Comparison of ENCODE assay signal across 26 cellular contexts in the genomic region with DNA sequence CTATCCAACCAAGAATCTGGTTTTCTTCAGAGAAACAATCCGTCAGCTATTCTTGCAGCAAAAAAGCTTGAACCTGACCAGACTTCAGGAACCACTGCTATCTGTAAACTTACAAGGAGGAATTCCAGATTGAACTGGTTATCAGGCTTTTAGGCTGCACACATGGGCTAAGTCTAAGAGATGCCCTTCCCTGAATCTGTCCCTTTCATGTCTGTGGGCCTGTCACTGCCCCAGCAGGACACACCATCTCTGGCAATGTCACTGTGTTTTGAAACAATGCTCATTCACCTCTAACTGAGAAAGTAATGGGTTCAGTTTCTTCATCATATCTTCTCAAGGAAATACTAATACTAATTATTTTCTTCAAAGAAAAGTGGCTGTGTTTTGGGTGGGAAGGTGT.
A peak's percentile ranks its signal among the peaks of the same experiment; 100 is the strongest.
DNase-seq lines count a peak whose midpoint lies in the region; ATAC-seq, FAIRE-seq and TF ChIP-seq lines count a peak whose summit lies in the region.
"Had no signal": no experiment of that assay in that cellular context is flagged by ENCODE, and none has a peak within 500 bp of the region (broad histone marks: within the 10 kb centered on the region; RNA-seq: fewer than 3 reads in every experiment).

No MANE protein-coding gene starts in this region.

- no peak for TF ChIP-seq POLR2A in body of pancreas (IDR thresholded peaks at IDR 0.05)

- H3K27me3 Mint-ChIP-seq in nephron (ENCODE audit: low read depth) = no peaks in the 10 kb centered on the region
- H3K27me3 Mint-ChIP-seq: CD4-positive, alpha-beta T cell had no signal

- H2AFZ ChIP-seq in Karpas-422 (ENCODE audit: low read length) = no peak overlapping the region
- H2AFZ ChIP-seq: GM23338 had no signal

- peaks cover 61% of the 10 kb centered on the region for H3K4me1 ChIP-seq in Karpas-422 (ENCODE audit: low read length)
- H3K4me1 ChIP-seq in body of pancreas = peaks cover 25% of the 10 kb centered on the region
- H3K4me1 ChIP-seq in small intestine (ENCODE audit: control insufficient read depth in 2 of 2, insufficient read depth in 1 of 2, low read depth in 1 of 2, low read length in 1 of 2) = no peaks in the 10 kb centered on the region
- H3K4me1 ChIP-seq: A549, SJSA1 had no signal

- peaks cover 11% of the 10 kb centered on the region for H3K36me3 Mint-ChIP-seq in nephron (ENCODE audit: low read depth)

- H3K27ac Mint-ChIP-seq in nephron = peak overlapping the region; percentile 1 to 38 (median 31)
- H3K27ac Mint-ChIP-seq: CD4-positive, alpha-beta T cell; GM23338; H9 had no signal

- TF ChIP-seq CTCF in body of pancreas (IDR thresholded peaks at IDR 0.05) (no peak), nephron (IDR thresholded peaks at IDR 0.05; ENCODE audit: unreplicated experiment in 3 of 3) (no peak)

- peaks cover 10% of the 10 kb centered on the region for H3K9me3 Mint-ChIP-seq in nephron

- peaks cover 64% of the 10 kb centered on the region for H3K79me2 ChIP-seq in Karpas-422 (ENCODE audit: low read length)

- 71 to 77% methylated on average over 1 of the region's 1 CpG for WGBS in body of pancreas, 2 donors
- 75 to 92% (median 90%) methylated on average over 1 of the region's 1 CpG for WGBS in small intestine, 3 donors

- no peaks in the 10 kb centered on the region for H4K20me1 ChIP-seq in Karpas-422 (ENCODE audit: insufficient read depth, low read depth, low read length)
- H4K20me1 ChIP-seq: BLaER1 treated with 17β-estradiol and CSF1 and Interleukin-3, amounts not matched to agents 10 nM and 100 nM had no signal

- H3K4me3 ChIP-seq in Karpas-422 (ENCODE audit: low read length) (peak overlapping the region; percentile 18; the same call in 1 of the 2 replicates), body of pancreas (no peak overlapping the region), small intestine (ENCODE audit: low read depth in 1 of 2, low read length in 2 of 2) (no peak overlapping the region)
- H3K4me3 ChIP-seq: A549; BLaER1 treated with 17β-estradiol and CSF1 and Interleukin-3, amounts not matched to agents 10 nM and 100 nM; GM23338; SJSA1 had no signal

- H3K36me3 ChIP-seq in Karpas-422 (ENCODE audit: insufficient read depth, low read length) = peaks cover 12% of the 10 kb centered on the region; the same call in 1 of the 2 replicates
- H3K36me3 ChIP-seq in body of pancreas (replicated peaks in 1 of 2; ENCODE audit: insufficient read depth in 1 of 2, low read depth in 2 of 2) = no peaks in the 10 kb centered on the region
- no peaks in the 10 kb centered on the region for H3K36me3 ChIP-seq in small intestine (ENCODE audit: control insufficient read depth in 2 of 2, insufficient read depth in 2 of 2, low read length in 2 of 2)
- H3K36me3 ChIP-seq: BLaER1 treated with 17β-estradiol and CSF1 and Interleukin-3, amounts not matched to agents 10 nM and 100 nM; SJSA1 had no signal

- H3K27me3 ChIP-seq in Karpas-422 (ENCODE audit: low read length) (no peaks in the 10 kb centered on the region), body of pancreas (no peaks in the 10 kb centered on the region), small intestine (ENCODE audit: control insufficient read depth in 2 of 2, insufficient read depth in 2 of 2, low read length in 2 of 2) (no peaks in the 10 kb centered on the region)
- H3K27me3 ChIP-seq: BLaER1 treated with 17β-estradiol and CSF1 and Interleukin-3, amounts not matched to agents 10 nM and 100 nM; SJSA1 had no signal

- DNase-seq in GM18507 (ENCODE audit: extremely low spot score, insufficient read length, low read depth) (no peak), Karpas-422 (no peak), body of pancreas (no peak), small intestine (no peak), SKM-1 treated with dmso at 0.1 percent for 144 hours (lab: John Stamatoyannopoulos, UW; ENCODE audit: unreplicated experiment) (no peak)
- no peak for DNase-seq in stimulated activated CD4-positive, alpha-beta T cell treated with anti-CD3 and anti-CD28 coated beads, Interleukin-4, amount 100 ng/mL, for 24 hours
- DNase-seq: AML-193; CD4-positive, alpha-beta T cell; COR-L47; DMS53; H9; KG1; NCI-H1092; NCI-H1417 treated with DMSO at 0.1 percent for 48 hours; NCI-H1694 treated with DMSO at 0.1 percent for 48 hours; NCI-H2081; NCI-H226; NCI-H510A; NCI-H748 treated with DMSO at 0.1 percent for 48 hours had no signal

- peak overlapping the region; percentile 50 for H3K4me2 ChIP-seq in Karpas-422 (ENCODE audit: low read depth, low read length, poor library complexity, severe bottlenecking)
- H3K4me2 ChIP-seq: A549; BLaER1 treated with 17β-estradiol and CSF1 and Interleukin-3, amounts not matched to agents 10 nM and 100 nM; GM23338 had no signal

- H3K9me2 ChIP-seq in Karpas-422 (replicated peaks; ENCODE audit: insufficient read depth, low read length) = no peaks in the 10 kb centered on the region

- H3K27ac ChIP-seq in Karpas-422 (ENCODE audit: low read length) (peak overlapping the region; percentile 82), body of pancreas (peak overlapping the region in 3 of 4 donors; percentile 72 to 77 (median 74)), small intestine (ENCODE audit: low read depth in 1 of 2, low read length in 1 of 2) (no peak overlapping the region)
- H3K27ac ChIP-seq: A549; BLaER1 treated with 17β-estradiol and CSF1 and Interleukin-3, amounts not matched to agents 10 nM and 100 nM; SJSA1 had no signal

- intact Hi-C loops in body of pancreas (cut with DNase I) = no loop called here

- no peak for ATAC-seq in body of pancreas
- ATAC-seq: A549, GM23338 had no signal

- H3K4me3 Mint-ChIP-seq in nephron = no peak overlapping the region
- H3K4me3 Mint-ChIP-seq: CD4-positive, alpha-beta T cell; GM23338; H9 had no signal

- FAIRE-seq in GM18507 (lab: Jason Lieb, UNC) = peak; percentile 12
- FAIRE-seq in small intestine (lab: Jason Lieb, UNC) = no peak
- FAIRE-seq: A549, HTR-8/SVneo, RCC 7860 had no signal

- peaks cover 40% of the 10 kb centered on the region for H3K4me1 Mint-ChIP-seq in nephron

- H3K9me3 ChIP-seq in Karpas-422 (ENCODE audit: low read length) (peaks cover 6% of the 10 kb centered on the region; the same call in 1 of the 2 replicates), body of pancreas (no peaks in the 10 kb centered on the region), small intestine (ENCODE audit: control insufficient read depth, low read depth) (no peaks in the 10 kb centered on the region)
- H3K9me3 ChIP-seq: A549, SJSA1 had no signal

- H3K9ac ChIP-seq in Karpas-422 (ENCODE audit: low read length) = peak overlapping the region; percentile 55; the same call in 1 of the 2 replicates
- H3K9ac ChIP-seq: BLaER1 treated with 17β-estradiol and CSF1 and Interleukin-3, amounts not matched to agents 10 nM and 100 nM had no signal

Comparison
In these comparisons a context has a peak if more than half of its experiments do, and no peak if none do; other contexts are left out.
1. H3K27ac ChIP-seq: peak in Karpas-422 (single experiment) and body of pancreas (3 of 4); none in small intestine (0 of 2).